ENCODE assay signal across 17 cellular contexts in genomic region chr18:40841473-40841872, GRCh38.
DNase-seq lines count a peak whose midpoint lies in the region; ATAC-seq and TF ChIP-seq lines count a peak whose summit lies in the region.
"Had no signal": no experiment of that assay in that cellular context is flagged by ENCODE, and none has a peak within 500 bp of the region (broad histone marks: within the 10 kb centered on the region; RNA-seq: fewer than 3 reads in every experiment).

No MANE protein-coding gene starts in this region.

- H3K9ac ChIP-seq in adipocyte (ENCODE audit: low read length) (no peak overlapping the region), smooth muscle cell (ENCODE audit: low read depth) (no peak overlapping the region)
- H3K9ac ChIP-seq: BLaER1 treated with 17β-estradiol and CSF1 and Interleukin-3, amounts not matched to agents 10 nM and 100 nM had no signal

- 92% methylated on average over 1 of the region's 1 CpG for WGBS in smooth muscle cell (ENCODE audit: low lambda C conversion rate)
- WGBS in sigmoid colon, 2 donors = 83 to 84% methylated on average over 1 of the region's 1 CpG

- intact Hi-C loops in sigmoid colon (cut with DNase I) = no loop called here

- in situ Hi-C loops in GM13976 (cut with MboI; ENCODE audit: low sequenced_read_pairs, unreplicated experiment) = no loop called here

- no peaks in the 10 kb centered on the region for H4K20me1 ChIP-seq in smooth muscle cell (ENCODE audit: low read depth)
- H4K20me1 ChIP-seq: BLaER1 treated with 17β-estradiol and CSF1 and Interleukin-3, amounts not matched to agents 10 nM and 100 nM had no signal

- no peaks in the 10 kb centered on the region for H3K9me3 ChIP-seq in adipocyte (ENCODE audit: control insufficient read depth, low read length)
- no peaks in the 10 kb centered on the region for H3K9me3 ChIP-seq in smooth muscle cell (replicated peaks; ENCODE audit: low read depth)
- no peaks in the 10 kb centered on the region for H3K9me3 ChIP-seq in sigmoid colon

- no peak for TF ChIP-seq POLR2A in sigmoid colon (IDR thresholded peaks at IDR 0.05)

- H3K79me2 ChIP-seq in smooth muscle cell (ENCODE audit: low read depth) = no peaks in the 10 kb centered on the region

- ATAC-seq in HG03442 (IDR thresholded peaks at IDR 0.05; ENCODE audit: unreplicated experiment) = no peak
- ATAC-seq: naive thymus-derived CD8-positive, alpha-beta T cell; stimulated activated effector memory CD8-positive, alpha-beta T cell treated with anti-CD3 and anti-CD28 coated beads, Interleukin-12 subunit alpha, Interleukin-12 subunit beta, amount 100 ng/mL, for 72 hours; WTC11 had no signal

- H3K4me2 ChIP-seq in smooth muscle cell = peak overlapping the region; percentile 48
- H3K4me2 ChIP-seq: BLaER1 treated with 17β-estradiol and CSF1 and Interleukin-3, amounts not matched to agents 10 nM and 100 nM had no signal

- no peak for TF ChIP-seq CTCF in HFF-Myc (IDR thresholded peaks at IDR 0.05; ENCODE audit: low read depth, low read length, missing control alignments)
- no peak for TF ChIP-seq CTCF in smooth muscle cell (IDR thresholded peaks at IDR 0.05; ENCODE audit: borderline replicate concordance, insufficient read depth, poor library complexity, severe bottlenecking)
- TF ChIP-seq CTCF in GM13976 (IDR thresholded peaks at IDR 0.05; ENCODE audit: borderline replicate concordance, control extremely low read depth, extremely low read depth, insufficient read depth, missing control alignments) = no peak
- no peak for TF ChIP-seq CTCF in sigmoid colon (IDR thresholded peaks at IDR 0.05)

- H3K4me1 ChIP-seq in adipocyte (ENCODE audit: control insufficient read depth, insufficient read depth, low read length) (no peaks in the 10 kb centered on the region), smooth muscle cell (ENCODE audit: low read depth) (no peaks in the 10 kb centered on the region), sigmoid colon (peaks cover 0 to 6% (median 0%) of the 10 kb centered on the region in 4 donors)
- H3K4me1 ChIP-seq: BLaER1 treated with 17β-estradiol and CSF1 and Interleukin-3, amounts not matched to agents 10 nM and 100 nM had no signal

- no peaks in the 10 kb centered on the region for H3K36me3 ChIP-seq in adipocyte (ENCODE audit: control insufficient read depth, insufficient read depth, low read length, severe bottlenecking)
- no peaks in the 10 kb centered on the region for H3K36me3 ChIP-seq in smooth muscle cell (ENCODE audit: low read depth)
- H3K36me3 ChIP-seq in sigmoid colon = no peaks in the 10 kb centered on the region
- H3K36me3 ChIP-seq: BLaER1 treated with 17β-estradiol and CSF1 and Interleukin-3, amounts not matched to agents 10 nM and 100 nM had no signal

- no peak overlapping the region for H2AFZ ChIP-seq in smooth muscle cell (ENCODE audit: low read depth)

- H3K27me3 ChIP-seq in adipocyte (replicated peaks; ENCODE audit: control insufficient read depth, insufficient read depth, low read length) (no peaks in the 10 kb centered on the region), smooth muscle cell (ENCODE audit: low read depth) (no peaks in the 10 kb centered on the region), sigmoid colon (no peaks in the 10 kb centered on the region)
- H3K27me3 ChIP-seq: BLaER1 treated with 17β-estradiol and CSF1 and Interleukin-3, amounts not matched to agents 10 nM and 100 nM had no signal

- DNase-seq in HFF-Myc (ENCODE audit: extremely low read depth, low read depth) (peak; percentile 2), adipocyte (ENCODE audit: low read depth) (peak; percentile 65), fibroblast of peridontal ligament (ENCODE audit: extremely low read depth) (peak; percentile 62), smooth muscle cell (lab: John Stamatoyannopoulos, UW; ENCODE audit: unreplicated experiment) (no peak), GM13976 (ENCODE audit: low spot score) (no peak), sigmoid colon (no peak)
- DNase-seq: activated naive CD8-positive, alpha-beta T cell treated with anti-CD3 and anti-CD28 coated beads for 36 hours; effector memory CD4-positive, alpha-beta T cell; immature natural killer cell; naive thymus-derived CD8-positive, alpha-beta T cell; NK-92 treated with Interleukin-12 subunit alpha and Interleukin-12 subunit beta, amount 100 ng/mL, for 24 hours; posterior cingulate gyrus; Right ventricle myocardium superior had no signal

- H3K4me3 ChIP-seq in HFF-Myc (replicated peaks; ENCODE audit: low read depth, low read length) (no peak overlapping the region), adipocyte (ENCODE audit: low read length) (no peak overlapping the region), smooth muscle cell (no peak overlapping the region), sigmoid colon (no peak overlapping the region)
- H3K4me3 ChIP-seq: BLaER1 treated with 17β-estradiol and CSF1 and Interleukin-3, amounts not matched to agents 10 nM and 100 nM had no signal

- H3K27ac ChIP-seq in smooth muscle cell (ENCODE audit: low read depth) (peak overlapping the region; percentile 19), sigmoid colon (no peak overlapping the region)
- H3K27ac ChIP-seq: BLaER1 treated with 17β-estradiol and CSF1 and Interleukin-3, amounts not matched to agents 10 nM and 100 nM had no signal

- no peak for TF ChIP-seq EP300 in sigmoid colon (IDR thresholded peaks at IDR 0.05)

- H3F3A ChIP-seq in smooth muscle cell (ENCODE audit: low read depth) = no peaks in the 10 kb centered on the region

Comparison
In these comparisons a context has a peak if more than half of its experiments do, and no peak if none do; other contexts are left out.
1. DNase-seq: peak in HFF-Myc (single experiment), adipocyte (single experiment) and fibroblast of peridontal ligament (single experiment); none in smooth muscle cell (single experiment), GM13976 (single experiment) and sigmoid colon (single experiment).